Comparison of ENCODE assay signal across 8 cellular contexts in the genomic region with DNA sequence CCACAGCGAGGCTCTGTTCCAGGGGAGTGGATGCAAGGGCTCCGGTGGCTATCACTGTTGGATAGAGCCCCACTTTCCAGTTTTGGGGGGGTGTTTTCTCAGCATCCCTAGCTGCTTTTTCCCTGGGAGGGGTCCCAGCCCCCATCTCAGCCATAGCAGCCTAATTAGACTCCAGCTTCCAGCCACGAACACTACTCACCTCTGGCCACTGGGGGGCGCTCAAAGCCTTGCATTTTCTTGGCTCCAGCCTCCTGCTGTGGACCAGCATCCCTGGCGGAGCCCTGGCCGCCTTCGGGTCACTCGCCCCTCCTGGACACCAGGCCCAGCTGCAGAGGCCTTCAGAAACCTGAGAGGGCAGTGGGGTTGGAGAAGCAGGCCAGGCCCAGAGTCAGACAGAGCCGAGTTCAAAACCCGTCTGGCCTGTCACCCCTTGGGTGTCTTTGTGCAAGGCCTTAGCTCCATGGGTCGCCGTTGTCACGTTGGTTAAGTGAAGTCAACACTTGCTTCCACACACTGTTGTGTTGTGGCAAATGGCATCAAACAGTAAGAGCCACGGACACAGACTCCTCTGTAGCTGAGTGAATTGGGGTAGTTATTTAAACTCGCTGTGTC.
DNase-seq lines count a peak whose midpoint lies in the region; ATAC-seq, FAIRE-seq and TF ChIP-seq lines count a peak whose summit lies in the region.

No MANE protein-coding gene starts in this region.

- H3K9me3 Mint-ChIP-seq in CD14-positive monocyte, result peaks cover 0 to 7% (median 0%) of the 10 kb centered on the region in 7 donors
- H3K9me3 Mint-ChIP-seq in activated naive CD4-positive, alpha-beta T cell treated with anti-CD3 and anti-CD28 coated beads for 36 hours, result no peaks in the 10 kb centered on the region

- ATAC-seq in GM21786 (IDR thresholded peaks at IDR 0.05; ENCODE audit: unreplicated experiment) (no peak), HG02610 (IDR thresholded peaks at IDR 0.05; ENCODE audit: unreplicated experiment) (no peak)

- H3K4me1 Mint-ChIP-seq in CD14-positive monocyte, result peaks cover 20% of the 10 kb centered on the region
- H3K4me1 Mint-ChIP-seq in activated naive CD4-positive, alpha-beta T cell treated with anti-CD3 and anti-CD28 coated beads for 36 hours (ENCODE audit: low read depth), result no peaks in the 10 kb centered on the region

- no peak for DNase-seq in CD14-positive monocyte (ENCODE audit: low spot score)
- peak; percentile 83 for DNase-seq in GM20000 (ENCODE audit: low spot score)
- DNase-seq in RCC 7860 (ENCODE audit: low spot score), result peak; percentile 38
- peak; percentile 78 for DNase-seq in activated naive CD4-positive, alpha-beta T cell treated with anti-CD3 and anti-CD28 coated beads for 36 hours
- peak; percentile 57 for DNase-seq in glomerular visceral epithelial cell (ENCODE audit: extremely low spot score)
- peak; percentile 91 for DNase-seq in posterior vena cava (ENCODE audit: low spot score)

- no peak overlapping the region for H3K4me3 Mint-ChIP-seq in CD14-positive monocyte
- H3K4me3 Mint-ChIP-seq in activated naive CD4-positive, alpha-beta T cell treated with anti-CD3 and anti-CD28 coated beads for 36 hours, result no peak overlapping the region

- H3K27ac Mint-ChIP-seq in CD14-positive monocyte, result no peak overlapping the region
- no peak overlapping the region for H3K27ac Mint-ChIP-seq in activated naive CD4-positive, alpha-beta T cell treated with anti-CD3 and anti-CD28 coated beads for 36 hours

- peaks cover 83 to 98% of the 10 kb centered on the region in 2 donors for H3K36me3 Mint-ChIP-seq in CD14-positive monocyte
- H3K36me3 Mint-ChIP-seq in activated naive CD4-positive, alpha-beta T cell treated with anti-CD3 and anti-CD28 coated beads for 36 hours (ENCODE audit: low read depth), result no peaks in the 10 kb centered on the region

- H3K27me3 Mint-ChIP-seq in CD14-positive monocyte (ENCODE audit: low read depth in 3 of 3), result peaks cover 0 to 3% (median 0%) of the 10 kb centered on the region in 3 donors
- no peaks in the 10 kb centered on the region for H3K27me3 Mint-ChIP-seq in activated naive CD4-positive, alpha-beta T cell treated with anti-CD3 and anti-CD28 coated beads for 36 hours (ENCODE audit: low read depth)

- CTCF ChIA-PET in activated naive CD4-positive, alpha-beta T cell treated with anti-CD3 and anti-CD28 coated beads for 36 hours (lab: Charles Lee), result interaction anchor here (0.8 to 2.0 kb wide), 17 partner anchors 9 to 920 kb away, joined by 3 to 11 read pairs (median 4); no protein-coding TSS in a partner anchor

- TF ChIP-seq CTCF in CD14-positive monocyte (IDR thresholded peaks at IDR 0.05), result peak; percentile 88
- TF ChIP-seq CTCF in GM20000 (IDR thresholded peaks at IDR 0.05; ENCODE audit: extremely low read depth, missing control alignments), result peak; percentile 45

- intact Hi-C loops in CD14-positive monocyte (cut with micrococcal nuclease), result loop anchor here (5.0 to 10.0 kb wide), 3 partner anchors 163 to 441 kb away; no protein-coding TSS in a partner anchor
- intact Hi-C loops in activated naive CD4-positive, alpha-beta T cell treated with anti-CD3 and anti-CD28 coated beads for 36 hours (cut with micrococcal nuclease), result loop anchor here (1.0 to 10.0 kb wide), 4 partner anchors 163 to 923 kb away; no protein-coding TSS in a partner anchor
- intact Hi-C loops in posterior vena cava (cut with DNase I), result loop anchor here in 1 of 2 donors (5.0 kb wide), 1 partner anchor 166 kb away; no protein-coding TSS in a partner anchor

- no peak for FAIRE-seq in RCC 7860 (lab: Jason Lieb, UNC)
